ENCODE assay signal across 29 cellular contexts in genomic region chr20:53080412-53080962, GRCh38.
DNase-seq lines count a peak whose midpoint lies in the region; ATAC-seq, FAIRE-seq and TF ChIP-seq lines count a peak whose summit lies in the region.
"Had no signal": no experiment of that assay in that cellular context is flagged by ENCODE, and none has a peak within 500 bp of the region (broad histone marks: within the 10 kb centered on the region; RNA-seq: fewer than 3 reads in every experiment).

No MANE protein-coding gene starts in this region.

- H4K91ac ChIP-seq in H1 (replicated peaks; ENCODE audit: insufficient read length, low read length) = no peak overlapping the region

- H2BK120ac ChIP-seq in H1 (replicated peaks; ENCODE audit: low read depth, low read length) = no peak overlapping the region

- H2BK12ac ChIP-seq in H1 (ENCODE audit: low read depth, low read length) = no peak overlapping the region

- H2BK15ac ChIP-seq in H1 (ENCODE audit: low read length) = no peak overlapping the region

- H3K4me3 ChIP-seq in heart right ventricle = no peak overlapping the region
- H3K4me3 ChIP-seq in right atrium auricular region = no peak overlapping the region
- no peak overlapping the region for H3K4me3 ChIP-seq in H1 (ENCODE audit: extremely low read depth in 1 of 4, insufficient read depth in 2 of 4, low read depth in 3 of 4, low read length in 4 of 4)
- H3K4me3 ChIP-seq in lower lobe of right lung = no peak overlapping the region
- no peak overlapping the region for H3K4me3 ChIP-seq in urinary bladder (ENCODE audit: low read depth, low read length)
- H3K4me3 ChIP-seq: BLaER1, GM23338, Peyer's patch, SJCRH30, upper lobe of right lung had no signal

- intact Hi-C loops in heart right ventricle (cut with DNase I) (no loop called here), lower lobe of right lung (cut with DNase I) (no loop called here)

- H3K18ac ChIP-seq in H1 (ENCODE audit: extremely low read depth, low read length) = no peak overlapping the region

- H3K27me3 ChIP-seq in heart right ventricle = no peaks in the 10 kb centered on the region
- H3K27me3 ChIP-seq in right atrium auricular region = no peaks in the 10 kb centered on the region
- H3K27me3 ChIP-seq in H1 (replicated peaks in 1 of 4; ENCODE audit: control insufficient read depth in 3 of 4, extremely low read depth in 1 of 4, insufficient read depth in 3 of 4, low read length in 3 of 4) = no peaks in the 10 kb centered on the region
- no peaks in the 10 kb centered on the region for H3K27me3 ChIP-seq in lower lobe of right lung (ENCODE audit: low read depth)
- H3K27me3 ChIP-seq: BLaER1, Peyer's patch, upper lobe of right lung had no signal

- H3K23ac ChIP-seq in H1 (ENCODE audit: insufficient read length) = no peak overlapping the region

- H3K4me1 ChIP-seq in heart right ventricle (peaks cover 0 to 58% (median 33%) of the 10 kb centered on the region in 9 donors), right atrium auricular region (no peaks in the 10 kb centered on the region), H1 (replicated peaks in 1 of 4; ENCODE audit: control insufficient read depth in 3 of 4, insufficient read depth in 4 of 4, low read length in 3 of 4) (no peaks in the 10 kb centered on the region; a peak in 1 of 7 replicates), lower lobe of right lung (peaks cover 14% of the 10 kb centered on the region), urinary bladder (ENCODE audit: insufficient read depth) (no peaks in the 10 kb centered on the region)
- H3K4me1 ChIP-seq: BLaER1, Peyer's patch, SJCRH30 had no signal

- peak overlapping the region; percentile 23; the same call in 1 of the 2 replicates for H2AFZ ChIP-seq in H1 (ENCODE audit: low read length)
- H2AFZ ChIP-seq: GM23338 had no signal

- H3K4me2 ChIP-seq in H1 (ENCODE audit: insufficient read depth in 1 of 2, low read depth in 2 of 2, low read length in 2 of 2) = no peak overlapping the region
- H3K4me2 ChIP-seq: BLaER1, GM23338 had no signal

- TF ChIP-seq CTCF in heart right ventricle (IDR thresholded peaks at IDR 0.05) (no peak), right atrium auricular region (IDR thresholded peaks at IDR 0.05) (no peak), H1 (IDR thresholded peaks at IDR 0.05; ENCODE audit: control extremely low read depth in 1 of 3, insufficient read depth in 1 of 3, low read depth in 1 of 3, low read length in 3 of 3) (no peak), lower lobe of right lung (IDR thresholded peaks at IDR 0.05) (no peak)

- no peaks in the 10 kb centered on the region for H4K20me1 ChIP-seq in H1 (replicated peaks in 1 of 2; ENCODE audit: control insufficient read depth in 1 of 2, insufficient read depth in 2 of 2, low read length in 2 of 2)
- H4K20me1 ChIP-seq: BLaER1 had no signal

- H2BK5ac ChIP-seq in H1 (ENCODE audit: low read depth, low read length) = no peak overlapping the region

- POLR2A ChIA-PET in H1 (lab: Charles Lee; ENCODE audit: partially characterized antibody) = no interaction called here

- no peak overlapping the region for H2BK20ac ChIP-seq in H1 (ENCODE audit: low read length)

- H3K23me2 ChIP-seq in H1 (ENCODE audit: low read depth, low read length) = no peaks in the 10 kb centered on the region; the same call in 1 of the 2 replicates

- H3K9ac ChIP-seq in H1 (replicated peaks in 1 of 4; ENCODE audit: extremely low read depth in 1 of 4, low read depth in 3 of 4, low read length in 3 of 4) = no peak overlapping the region
- H3K9ac ChIP-seq: BLaER1 had no signal

- H3K4ac ChIP-seq in H1 (replicated peaks; ENCODE audit: insufficient read length, low read depth, low read length) = no peak overlapping the region

- TF ChIP-seq RAD21 in H1 (IDR thresholded peaks at IDR 0.05 in 1 of 2, conservative IDR thresholded peaks at IDR 0.05 in 1 of 2; ENCODE audit: low read depth in 2 of 2, low read length in 2 of 2) = no peak

- H3K9me3 ChIP-seq in heart right ventricle (no peaks in the 10 kb centered on the region), right atrium auricular region (no peaks in the 10 kb centered on the region), H1 (ENCODE audit: insufficient read depth in 2 of 2, low read depth in 1 of 2, low read length in 1 of 2) (no peaks in the 10 kb centered on the region), lower lobe of right lung (no peaks in the 10 kb centered on the region)
- H3K9me3 ChIP-seq: BLaER1, Peyer's patch, SJCRH30, upper lobe of right lung had no signal

- FAIRE-seq in H1 (lab: Jason Lieb, UNC) (no peak), frontal cortex (lab: Jason Lieb, UNC) (no peak)
- FAIRE-seq: GM12892 had no signal

- H3K27ac ChIP-seq in heart right ventricle (peak overlapping the region in 6 of 10 donors; percentile 2 to 59 (median 16)), right atrium auricular region (peak overlapping the region in 1 of 2 donors; percentile 17), H1 (ENCODE audit: low read depth, low read length) (no peak overlapping the region), lower lobe of right lung (peak overlapping the region; percentile 8), urinary bladder (ENCODE audit: low read depth) (peak overlapping the region; percentile 6)
- H3K27ac ChIP-seq: BLaER1, HL-60, Peyer's patch, SJCRH30, upper lobe of right lung had no signal

- no peak overlapping the region for H4K5ac ChIP-seq in H1 (ENCODE audit: insufficient read length, low read depth, low read length)

- WGBS in heart right ventricle, 2 donors = 92% methylated on average over 14 of the region's 14 CpGs
- WGBS in H1 (ENCODE audit: extremely low coverage in 1 of 2, insufficient coverage in 1 of 2, insufficient read length in 1 of 2, insufficient replicate concordance in 2 of 2, low coverage in 1 of 2, low lambda C conversion rate in 2 of 2, missing lambda C conversion rate in 1 of 2), 2 experiments = 91% methylated on average over 9 of the region's 14 CpGs; no CpG with 5 or more reads in 1 of the 2 experiments
- WGBS in urinary bladder = 95% methylated on average over 14 of the region's 14 CpGs

- no peaks in the 10 kb centered on the region for H3K79me2 ChIP-seq in H1 (ENCODE audit: control insufficient read depth in 1 of 2, insufficient read depth in 2 of 2, low read length in 2 of 2)

- no peak overlapping the region for H3K14ac ChIP-seq in H1 (ENCODE audit: insufficient read length)

- CTCF ChIA-PET in H1 (lab: Charles Lee; ENCODE audit: partially characterized antibody) = interaction anchor here (0.6 to 1.4 kb wide), 4 partner anchors 9 to 16 kb away, joined by 3 to 4 read pairs (median 4); no protein-coding TSS in a partner anchor

- no peak overlapping the region for H4K8ac ChIP-seq in H1 (ENCODE audit: extremely low read depth, insufficient read depth, low read length)

- DNase-seq in heart right ventricle (no peak), right atrium auricular region (ENCODE audit: low spot score) (no peak), H1 (ENCODE audit: low read depth in 1 of 2, low spot score in 2 of 2) (no peak), lower lobe of right lung (no peak), activated gamma-delta T cell (lab: John Stamatoyannopoulos, UW) (no peak), erythroblast (lab: John Stamatoyannopoulos, UW) (no peak), frontal cortex (ENCODE audit: low spot score in 2 of 2) (no peak)
- DNase-seq: activated CD4-positive, CD25-positive, alpha-beta regulatory T cell; activated CD8-positive, alpha-beta memory T cell treated with anti-CD3 and anti-CD28 coated beads for 24 hours; activated T-cell treated with anti-CD3 and anti-CD28 coated beads, Interleukin-2, amount 50 U/mL, for 1 hour; amniotic stem cell; effector CD4-positive, alpha-beta T cell; foreskin melanocyte; HFFc6; hypothalamus; immature natural killer cell; natural killer cell; NCI-H1694; NCI-H2227 treated with DMSO at 0.1 percent for 48 hours; NCI-H526 treated with DMSO at 0.1 percent for 48 hours; Peyer's patch; SJCRH30; stimulated activated CD4-positive, alpha-beta T cell treated with anti-CD3 and anti-CD28 coated beads, Interleukin-2, amount 100 ng/mL, for 48 hours; upper lobe of right lung had no signal

- H2AK5ac ChIP-seq in H1 (ENCODE audit: low read depth, low read length) = no peak overlapping the region

- TF ChIP-seq POLR2A in H1 (IDR thresholded peaks at IDR 0.05; ENCODE audit: control extremely low read depth in 1 of 2, low read depth in 2 of 2, low read length in 2 of 2) (no peak), erythroblast (IDR thresholded peaks at IDR 0.05; ENCODE audit: low read length) (no peak)

- TF ChIP-seq EP300 in H1 (IDR thresholded peaks at IDR 0.05; ENCODE audit: borderline replicate concordance in 1 of 2, low read depth in 2 of 2, low read length in 2 of 2) = no peak

- no peaks in the 10 kb centered on the region for H3K79me1 ChIP-seq in H1 (ENCODE audit: low read depth, low read length)

- H3K56ac ChIP-seq in H1 (replicated peaks; ENCODE audit: insufficient read length, low read depth, low read length) = no peak overlapping the region

- H3K36me3 ChIP-seq in heart right ventricle (no peaks in the 10 kb centered on the region), right atrium auricular region (no peaks in the 10 kb centered on the region), H1 (ENCODE audit: control insufficient read depth in 2 of 4, insufficient read depth in 4 of 4, low read length in 3 of 4) (no peaks in the 10 kb centered on the region), lower lobe of right lung (no peaks in the 10 kb centered on the region), urinary bladder (ENCODE audit: insufficient read depth) (no peaks in the 10 kb centered on the region)
- H3K36me3 ChIP-seq: BLaER1, Peyer's patch, SJCRH30, upper lobe of right lung had no signal

- ATAC-seq in heart right ventricle = no peak
- no peak for ATAC-seq in lower lobe of right lung
- ATAC-seq: GM23338, natural killer cell had no signal

TF ChIP-seq in H1, 55 proteins besides CTCF, POLR2A, EP300 and RAD21:
- TF ChIP-seq EGR1 (IDR thresholded peaks at IDR 0.05; ENCODE audit: borderline replicate concordance, low read depth, low read length) = no peak
TF ChIP-seq in H1: peak in this region for 0.
